In genomic region chr17:6455321-6455705, GRCh38 we compare ENCODE assay signal across 1 cellular context.
TF ChIP-seq lines count a peak whose summit lies in the region.

No MANE protein-coding gene starts in this region.

TF ChIP-seq in H1, 55 proteins besides CTCF, POLR2A, EP300 and RAD21:
- TF ChIP-seq CHD1 (IDR thresholded peaks at IDR 0.05; ENCODE audit: low read depth, low read length), result no peak
- TF ChIP-seq USF2 (IDR thresholded peaks at IDR 0.05; ENCODE audit: low read length), result no peak
- no peak for TF ChIP-seq SIRT6 (IDR thresholded peaks at IDR 0.05; ENCODE audit: low read length)
- TF ChIP-seq, protein P1, sequence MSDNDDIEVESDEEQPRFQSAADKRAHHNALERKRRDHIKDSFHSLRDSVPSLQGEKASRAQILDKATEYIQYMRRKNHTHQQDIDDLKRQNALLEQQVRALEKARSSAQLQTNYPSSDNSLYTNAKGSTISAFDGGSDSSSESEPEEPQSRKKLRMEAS (IDR thresholded peaks at IDR 0.05), result peak; percentile 80
- no peak for TF ChIP-seq RFX5 (IDR thresholded peaks at IDR 0.05; ENCODE audit: borderline replicate concordance, low read depth, low read length)
- TF ChIP-seq E2F6 (IDR thresholded peaks at IDR 0.05), result peak; percentile 43; the same call in 1 of the 2 replicates
- TF ChIP-seq SRF (IDR thresholded peaks at IDR 0.05; ENCODE audit: low read depth, low read length), result no peak
- TF ChIP-seq EGR1 (IDR thresholded peaks at IDR 0.05; ENCODE audit: borderline replicate concordance, low read depth, low read length), result no peak
- TF ChIP-seq BRCA1 (IDR thresholded peaks at IDR 0.05; ENCODE audit: low read depth, low read length), result no peak
- no peak for TF ChIP-seq SP1 (IDR thresholded peaks at IDR 0.05; ENCODE audit: low read depth, low read length)
- TF ChIP-seq POLR2AphosphoS5 (IDR thresholded peaks at IDR 0.05; ENCODE audit: low read depth, low read length), result 0 out of 2 replicates have a peak, but pooled peaks have one; percentile 27
- no peak for TF ChIP-seq YY1 (IDR thresholded peaks at IDR 0.05; ENCODE audit: low read depth, low read length)
- TF ChIP-seq KDM4A (IDR thresholded peaks at IDR 0.05; ENCODE audit: low read depth, low read length, severe bottlenecking), result peak; percentile 29
- TF ChIP-seq HDAC6 (IDR thresholded peaks at IDR 0.05; ENCODE audit: low read depth, low read length), result no peak
- TF ChIP-seq NRF1 (IDR thresholded peaks at IDR 0.05; ENCODE audit: low read depth, low read length), result peak; percentile 54
- TF ChIP-seq, protein P2, sequence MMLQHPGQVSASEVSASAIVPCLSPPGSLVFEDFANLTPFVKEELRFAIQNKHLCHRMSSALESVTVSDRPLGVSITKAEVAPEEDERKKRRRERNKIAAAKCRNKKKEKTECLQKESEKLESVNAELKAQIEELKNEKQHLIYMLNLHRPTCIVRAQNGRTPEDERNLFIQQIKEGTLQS (IDR thresholded peaks at IDR 0.05; ENCODE audit: insufficient read depth, low read depth, low read length), result no peak
- no peak for TF ChIP-seq BACH1 (IDR thresholded peaks at IDR 0.05; ENCODE audit: low read length)
- TF ChIP-seq NANOG (IDR thresholded peaks at IDR 0.05; ENCODE audit: insufficient read depth, low read depth, low read length, poor library complexity, severe bottlenecking), result no peak
- 0 out of 2 replicates have a peak, but pooled peaks have one; percentile 4 for TF ChIP-seq CREB1 (IDR thresholded peaks at IDR 0.05)
- no peak for TF ChIP-seq SP2 (IDR thresholded peaks at IDR 0.05; ENCODE audit: low read length)
- TF ChIP-seq CBX5 (IDR thresholded peaks at IDR 0.05; ENCODE audit: low read depth, low read length), result no peak
- no peak for TF ChIP-seq SIX5 (IDR thresholded peaks at IDR 0.05; ENCODE audit: low read depth, low read length)
- no peak for TF ChIP-seq JUND (IDR thresholded peaks at IDR 0.05; ENCODE audit: low read length)
- TF ChIP-seq TAF7 (optimal IDR thresholded peaks at IDR 0.05; ENCODE audit: borderline replicate concordance, low read depth, low read length), result peak; percentile 51
- TF ChIP-seq, protein P3, sequence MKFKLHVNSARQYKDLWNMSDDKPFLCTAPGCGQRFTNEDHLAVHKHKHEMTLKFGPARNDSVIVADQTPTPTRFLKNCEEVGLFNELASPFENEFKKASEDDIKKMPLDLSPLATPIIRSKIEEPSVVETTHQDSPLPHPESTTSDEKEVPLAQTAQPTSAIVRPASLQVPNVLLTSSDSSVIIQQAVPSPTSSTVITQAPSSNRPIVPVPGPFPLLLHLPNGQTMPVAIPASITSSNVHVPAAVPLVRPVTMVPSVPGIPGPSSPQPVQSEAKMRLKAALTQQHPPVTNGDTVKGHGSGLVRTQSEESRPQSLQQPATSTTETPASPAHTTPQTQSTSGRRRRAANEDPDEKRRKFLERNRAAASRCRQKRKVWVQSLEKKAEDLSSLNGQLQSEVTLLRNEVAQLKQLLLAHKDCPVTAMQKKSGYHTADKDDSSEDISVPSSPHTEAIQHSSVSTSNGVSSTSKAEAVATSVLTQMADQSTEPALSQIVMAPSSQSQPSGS (IDR thresholded peaks at IDR 0.05; ENCODE audit: low read length), result no peak
- TF ChIP-seq TAF1 (IDR thresholded peaks at IDR 0.05; ENCODE audit: low read depth, low read length), result 0 out of 2 replicates have a peak, but pooled peaks have one; percentile 45
- no peak for TF ChIP-seq PHF8 (conservative IDR thresholded peaks at IDR 0.05; ENCODE audit: low read depth, low read length)
- peak; percentile 29; the same call in 1 of the 2 replicates for TF ChIP-seq RBBP5 (IDR thresholded peaks at IDR 0.05; ENCODE audit: borderline replicate concordance, low read depth, low read length)
- TF ChIP-seq SP4 (IDR thresholded peaks at IDR 0.05; ENCODE audit: low read length), result no peak
- no peak for TF ChIP-seq MAFK (IDR thresholded peaks at IDR 0.05; ENCODE audit: low read depth, low read length)
- no peak for TF ChIP-seq TBP (IDR thresholded peaks at IDR 0.05; ENCODE audit: low read depth, low read length)
- TF ChIP-seq ASH2L (IDR thresholded peaks at IDR 0.05; ENCODE audit: low read length), result no peak
- no peak for TF ChIP-seq CTBP2 (IDR thresholded peaks at IDR 0.05; ENCODE audit: borderline replicate concordance, insufficient read depth, insufficient read length, low read length)
- TF ChIP-seq BCL11A (IDR thresholded peaks at IDR 0.05; ENCODE audit: low read depth in 2 of 2, low read length in 2 of 2), result no peak
- TF ChIP-seq TCF12 (IDR thresholded peaks at IDR 0.05; ENCODE audit: low read depth, low read length), result peak; percentile 41; the same call in 1 of the 2 replicates
